Comparison of ENCODE assay signal across 8 cellular contexts in the genomic region with DNA sequence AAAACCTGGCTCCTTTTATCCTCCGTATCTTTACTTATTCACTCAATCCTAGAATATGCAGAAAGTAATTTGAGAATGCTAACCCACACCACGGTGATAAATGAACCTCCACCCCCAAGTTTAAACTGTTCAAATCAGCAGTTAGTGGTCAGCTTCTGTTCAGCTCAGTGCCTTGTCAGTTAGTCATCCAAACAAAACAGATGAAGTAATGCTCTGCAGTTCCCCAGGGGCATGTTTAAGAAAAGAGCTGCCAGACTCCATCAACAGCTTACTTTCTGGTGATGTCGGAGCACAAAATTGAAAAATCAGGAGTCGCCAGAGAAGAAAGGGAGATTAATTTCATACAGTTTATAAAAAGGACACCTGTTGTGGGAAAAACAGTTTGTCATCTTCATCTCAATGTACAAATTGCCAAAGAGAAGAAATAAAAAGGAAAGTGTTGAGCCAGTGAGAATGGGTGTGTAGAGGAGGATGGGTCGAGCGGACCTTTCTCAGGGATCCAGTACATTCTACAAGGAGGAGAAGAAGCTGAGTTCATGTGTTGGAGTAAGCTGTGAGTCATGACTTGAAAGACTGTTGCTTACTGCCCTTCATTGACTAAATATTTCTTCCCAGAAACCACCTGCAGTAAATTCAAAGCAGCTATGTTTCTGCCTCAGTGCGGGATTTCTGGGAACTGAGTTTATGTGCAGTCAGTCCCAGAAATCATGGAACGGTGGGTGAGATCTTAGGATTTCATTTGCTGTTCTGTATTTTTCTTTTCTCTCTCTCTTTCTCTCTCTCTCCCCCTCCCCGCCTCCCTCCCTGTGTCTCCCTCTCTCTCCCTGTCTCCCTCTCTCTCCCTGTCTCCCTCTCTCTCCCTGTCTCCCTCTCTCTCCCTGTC. TPM values are rescaled to one million over a fixed set of nuclear protein-coding genes. Genes with fewer than 3 reads are reported as not detected.
DNase-seq lines count a peak whose midpoint lies in the region; ATAC-seq and TF ChIP-seq lines count a peak whose summit lies in the region.

No MANE protein-coding gene starts in this region.

- H3K27ac ChIP-seq in lower lobe of right lung: no peak overlapping the region

- H3K9me3 ChIP-seq in lower lobe of right lung: no peaks in the 10 kb centered on the region

- H3K4me1 ChIP-seq in lower lobe of right lung: peaks cover 51% of the 10 kb centered on the region

- intact Hi-C loops in lower lobe of right lung (cut with DNase I): no loop called here

- peak; percentile 96 for DNase-seq in HCEC 1CT
- peak; percentile 99 for DNase-seq in M059J (ENCODE audit: low read depth)
- peak; percentile 99 for DNase-seq in amniotic epithelial cell (ENCODE audit: low read depth)
- DNase-seq in lower lobe of right lung: no peak
- no peak for DNase-seq in nucleus accumbens (lab: John Stamatoyannopoulos, UW)
- no peak for DNase-seq in mesothelial cell of epicardium (ENCODE audit: low spot score in 2 of 2, unreplicated experiment in 2 of 2)
- no peak for DNase-seq in effector CD4-positive, alpha-beta T cell

- no peaks in the 10 kb centered on the region for H3K36me3 ChIP-seq in lower lobe of right lung

- TF ChIP-seq CTCF in GM12875 (IDR thresholded peaks at IDR 0.05; ENCODE audit: borderline replicate concordance, insufficient read depth, low read depth, low read length) (no peak), lower lobe of right lung (IDR thresholded peaks at IDR 0.05) (no peak), mesothelial cell of epicardium (IDR thresholded peaks at IDR 0.05; ENCODE audit: unreplicated experiment) (no peak)

- H3K27ac Mint-ChIP-seq in mesothelial cell of epicardium: no peak overlapping the region

- H3K27me3 ChIP-seq in lower lobe of right lung (ENCODE audit: low read depth): no peaks in the 10 kb centered on the region

- no peaks in the 10 kb centered on the region for H3K36me3 Mint-ChIP-seq in mesothelial cell of epicardium

- peak; percentile 37 to 52 for ATAC-seq in lower lobe of right lung

- no peak overlapping the region for H3K4me3 Mint-ChIP-seq in mesothelial cell of epicardium

- peaks cover 36% of the 10 kb centered on the region for H3K4me1 Mint-ChIP-seq in mesothelial cell of epicardium

- H3K9me3 Mint-ChIP-seq in mesothelial cell of epicardium: no peaks in the 10 kb centered on the region

- H3K4me3 ChIP-seq in GM12875 (ENCODE audit: low read depth, low read length) (peak overlapping the region; percentile 12), lower lobe of right lung (no peak overlapping the region)

- no peaks in the 10 kb centered on the region for H3K27me3 Mint-ChIP-seq in mesothelial cell of epicardium (ENCODE audit: low read depth)

RNA-seq across cellular contexts. Expression of a gene that starts 13.7 kb away (rescaled TPM):
- total RNA-seq in M059J (2014; rRNA removed; shearing (Covaris generic)): 55.8 and 116 TPM in 2 replicates
- 148 TPM for total RNA-seq in lower lobe of right lung
- total RNA-seq in mesothelial cell of epicardium: 190 to 209 TPM (median 200 TPM) in 3 replicates

Comparison
In these comparisons a context has a peak if more than half of its experiments do, and no peak if none do; other contexts are left out.
1. DNase-seq: peak in HCEC 1CT (single experiment), M059J (single experiment) and amniotic epithelial cell (single experiment); none in lower lobe of right lung (single experiment), nucleus accumbens (0 of 56), mesothelial cell of epicardium (0 of 2) and effector CD4-positive, alpha-beta T cell (single experiment).